17 cellular contexts compared by ENCODE assay signal in genomic region chr4:118755438-118756226, GRCh38.
DNase-seq lines count a peak whose midpoint lies in the region; ATAC-seq and TF ChIP-seq lines count a peak whose summit lies in the region.
"Had no signal": no experiment of that assay in that cellular context is flagged by ENCODE, and none has a peak within 500 bp of the region (broad histone marks: within the 10 kb centered on the region; RNA-seq: fewer than 3 reads in every experiment).

No MANE protein-coding gene starts in this region.

- H3K4me1 Mint-ChIP-seq in T-helper 17 cell (peaks cover 7% of the 10 kb centered on the region), progenitor cell of endocrine pancreas (ENCODE audit: low read depth) (peaks cover 20% of the 10 kb centered on the region)
- H3K4me1 Mint-ChIP-seq: activated naive CD8-positive, alpha-beta T cell treated with anti-CD3 and anti-CD28 coated beads for 36 hours; nephron progenitor cell had no signal

- H3K36me3 ChIP-seq in heart right ventricle (peaks cover 0 to 86% (median 4%) of the 10 kb centered on the region in 9 donors), transverse colon (peaks cover 0 to 8% (median 0%) of the 10 kb centered on the region in 4 donors)

- H3K9me3 ChIP-seq in T-helper 17 cell (ENCODE audit: control insufficient read depth, low read length, poor library complexity, severe bottlenecking) (no peaks in the 10 kb centered on the region), heart right ventricle (no peaks in the 10 kb centered on the region), transverse colon (no peaks in the 10 kb centered on the region)

- no peak for TF ChIP-seq POLR2A in transverse colon (IDR thresholded peaks at IDR 0.05)

- H3K27me3 ChIP-seq in heart right ventricle (no peaks in the 10 kb centered on the region), transverse colon (no peaks in the 10 kb centered on the region)

- intact Hi-C loops in heart right ventricle (cut with DNase I) (loop anchor here in 1 of 10 donors (10.0 kb wide), 1 partner anchor 279 kb away; no protein-coding TSS in a partner anchor), transverse colon (cut with DNase I; ENCODE audit: low total_unique reads) (no loop called here)

- no peak overlapping the region for H3K4me3 ChIP-seq in heart right ventricle
- no peak overlapping the region for H3K4me3 ChIP-seq in transverse colon
- H3K4me3 ChIP-seq: skin epidermis had no signal

- H3K4me1 ChIP-seq in heart right ventricle: peaks cover 8 to 98% (median 87%) of the 10 kb centered on the region in 9 donors
- H3K4me1 ChIP-seq in transverse colon: peaks cover 0 to 75% (median 9%) of the 10 kb centered on the region in 4 donors

- TF ChIP-seq CTCF in heart right ventricle (IDR thresholded peaks at IDR 0.05): no peak
- TF ChIP-seq CTCF in progenitor cell of endocrine pancreas (IDR thresholded peaks at IDR 0.05; ENCODE audit: unreplicated experiment): no peak
- no peak for TF ChIP-seq CTCF in transverse colon (IDR thresholded peaks at IDR 0.05)

- H3K27ac ChIP-seq in heart right ventricle (peak overlapping the region; percentile 20 to 77 (median 64)), transverse colon (peak overlapping the region; percentile 64 to 81 (median 76))

- H3K27me3 Mint-ChIP-seq in T-helper 17 cell: no peaks in the 10 kb centered on the region
- no peaks in the 10 kb centered on the region for H3K27me3 Mint-ChIP-seq in progenitor cell of endocrine pancreas
- H3K27me3 Mint-ChIP-seq: activated naive CD8-positive, alpha-beta T cell treated with anti-CD3 and anti-CD28 coated beads for 36 hours had no signal

- H3K4me3 Mint-ChIP-seq in T-helper 17 cell (no peak overlapping the region), progenitor cell of endocrine pancreas (ENCODE audit: low read depth) (no peak overlapping the region)
- H3K4me3 Mint-ChIP-seq: activated naive CD8-positive, alpha-beta T cell treated with anti-CD3 and anti-CD28 coated beads for 36 hours; nephron progenitor cell had no signal

- H3K9me3 Mint-ChIP-seq in progenitor cell of endocrine pancreas (ENCODE audit: low read depth): no peaks in the 10 kb centered on the region
- H3K9me3 Mint-ChIP-seq: activated naive CD8-positive, alpha-beta T cell treated with anti-CD3 and anti-CD28 coated beads for 36 hours; nephron progenitor cell had no signal

- H3K36me3 Mint-ChIP-seq in T-helper 17 cell (ENCODE audit: low read depth) (no peaks in the 10 kb centered on the region), progenitor cell of endocrine pancreas (ENCODE audit: insufficient read depth) (peaks cover 7% of the 10 kb centered on the region)
- H3K36me3 Mint-ChIP-seq: activated naive CD8-positive, alpha-beta T cell treated with anti-CD3 and anti-CD28 coated beads for 36 hours had no signal

- DNase-seq in T-helper 17 cell: no peak
- no peak for DNase-seq in heart right ventricle
- no peak for DNase-seq in progenitor cell of endocrine pancreas (ENCODE audit: low spot score, unreplicated experiment)
- no peak for DNase-seq in transverse colon
- no peak for DNase-seq in pons (ENCODE audit: low spot score)
- no peak for DNase-seq in HK-2 (ENCODE audit: unreplicated experiment)
- DNase-seq in NCI-H748 (lab: John Stamatoyannopoulos, UW; ENCODE audit: unreplicated experiment): no peak
- DNase-seq: activated CD4-positive, alpha-beta T cell treated with anti-CD3 and anti-CD28 coated beads, Interleukin-2, amount 50 U/mL, for 1 hour; activated naive CD8-positive, alpha-beta T cell treated with anti-CD3 and anti-CD28 coated beads for 36 hours; DMS53; foreskin fibroblast; KBM-7; NCI-H1105; nephron progenitor cell; stimulated activated naive CD4-positive, alpha-beta T cell; T-helper 9 cell had no signal

- in situ Hi-C loops in transverse colon (cut with MboI; ENCODE audit: low pct_ligation_motif_present in 1 of 4, low pct_unique_long_range_greater_than_20kb in 1 of 4, low sequenced_read_pairs in 3 of 4): loop anchor here in 1 of 4 donors (25.0 kb wide), 2 partner anchors 132 to 232 kb away; partner anchors contain the start of gene SYNPO2

- 55 to 58% methylated on average over 2 of the region's 2 CpGs for WGBS in heart right ventricle, 2 donors
- 79 to 87% methylated on average over 2 of the region's 2 CpGs for WGBS in transverse colon (ENCODE audit: low coverage in 1 of 2), 2 donors

- no peak for ATAC-seq in T-helper 17 cell
- ATAC-seq in heart right ventricle: no peak

- H3K27ac Mint-ChIP-seq in T-helper 17 cell (peak overlapping the region; percentile 62), progenitor cell of endocrine pancreas (peak overlapping the region; percentile 35)
- H3K27ac Mint-ChIP-seq: activated naive CD8-positive, alpha-beta T cell treated with anti-CD3 and anti-CD28 coated beads for 36 hours; nephron progenitor cell had no signal

- TF ChIP-seq EP300 in transverse colon (IDR thresholded peaks at IDR 0.05; ENCODE audit: low read depth): no peak
